ENCODE assay signal across 8 cellular contexts in genomic region chr11:61333638-61334433, GRCh38. TPM values are rescaled to one million over a fixed set of nuclear protein-coding genes. Genes with fewer than 3 reads are reported as not detected.
DNase-seq lines count a peak whose midpoint lies in the region; ATAC-seq, FAIRE-seq and TF ChIP-seq lines count a peak whose summit lies in the region.

No MANE protein-coding gene starts in this region.

- peak overlapping the region; percentile 94 for H2BK120ac ChIP-seq in H1 (replicated peaks; ENCODE audit: low read depth, low read length)

- peak overlapping the region; percentile 75; the same call in 1 of the 2 replicates for H2BK12ac ChIP-seq in H1 (ENCODE audit: low read depth, low read length)

- 0 out of 2 replicates have a peak overlapping the region, but pooled peaks have one; percentile 19 for H2BK20ac ChIP-seq in H1 (ENCODE audit: low read length)

- H3K18ac ChIP-seq in H1 (ENCODE audit: extremely low read depth, low read length) = peak overlapping the region; percentile 91

- no peaks in the 10 kb centered on the region for H3K9me2 ChIP-seq in PC-3 (replicated peaks; ENCODE audit: low read length)

- no peak for FAIRE-seq in H1 (lab: Jason Lieb, UNC)

- CTCF ChIA-PET in PC-3 (lab: Charles Lee) = interaction anchor here (0.5 to 3.5 kb wide), 3 partner anchors 28 to 67 kb away, joined by 3 to 63 read pairs (median 4); partner anchors contain the start of gene CYB561A3
- CTCF ChIA-PET in H1 (lab: Charles Lee; ENCODE audit: partially characterized antibody) = interaction anchor here (0.9 to 10.1 kb wide), 7 partner anchors 14 to 103 kb away, joined by 3 to 290 read pairs (median 41); partner anchors contain the start of genes CYB561A3, TMEM138 and TMEM216
- CTCF ChIA-PET in GM10248 (lab: Yijun Ruan, JAX) = interaction anchor here (1.0 to 14.3 kb wide), 8 partner anchors 8 to 101 kb away, joined by 3 to 501 read pairs (median 6); partner anchors contain the start of genes CYB561A3, TMEM138 and TMEM216

- peak overlapping the region; percentile 64 for H2AFZ ChIP-seq in PC-3 (ENCODE audit: low read length)
- H2AFZ ChIP-seq in H1 (ENCODE audit: low read length) = peak overlapping the region; percentile 96
- peak overlapping the region; percentile 90 for H2AFZ ChIP-seq in osteoblast (ENCODE audit: low read length)

- peak overlapping the region; percentile 95 for H2AK5ac ChIP-seq in H1 (ENCODE audit: low read depth, low read length)

- H4K5ac ChIP-seq in H1 (ENCODE audit: insufficient read length, low read depth, low read length) = peak overlapping the region; percentile 88

- no peak for TF ChIP-seq EP300 in H1 (IDR thresholded peaks at IDR 0.05; ENCODE audit: borderline replicate concordance in 1 of 2, low read depth in 2 of 2, low read length in 2 of 2)

- peak overlapping the region; percentile 79 for H3K23ac ChIP-seq in H1 (ENCODE audit: insufficient read length)

- H3K4me3 ChIP-seq in GM12864 (ENCODE audit: low read depth, low read length) (peak overlapping the region; percentile 72), PC-3 (ENCODE audit: low read length) (peak overlapping the region; percentile 95), H1 (ENCODE audit: extremely low read depth in 1 of 4, insufficient read depth in 2 of 4, low read depth in 3 of 4, low read length in 4 of 4) (peak overlapping the region; percentile 79 to 96 (median 92)), osteoblast (ENCODE audit: insufficient read depth, low read length) (peak overlapping the region; percentile 91)

- H3K36me3 ChIP-seq in PC-3 (ENCODE audit: low read depth, low read length) = peaks cover 9% of the 10 kb centered on the region
- peaks cover 8 to 16% (median 13%) of the 10 kb centered on the region in 4 experiments for H3K36me3 ChIP-seq in H1 (ENCODE audit: control insufficient read depth in 2 of 4, insufficient read depth in 4 of 4, low read length in 3 of 4)
- peaks cover 13% of the 10 kb centered on the region for H3K36me3 ChIP-seq in osteoblast (ENCODE audit: insufficient read depth, low read length)

- H3K79me2 ChIP-seq in PC-3 (ENCODE audit: low read length) (peaks cover 51% of the 10 kb centered on the region), H1 (ENCODE audit: control insufficient read depth in 1 of 2, insufficient read depth in 2 of 2, low read length in 2 of 2) (peaks cover 23 to 45% of the 10 kb centered on the region in 2 experiments), osteoblast (ENCODE audit: insufficient read depth, low read length) (peaks cover 45% of the 10 kb centered on the region)

- TF ChIP-seq CTCF in GM12864 (IDR thresholded peaks at IDR 0.05; ENCODE audit: low read depth, low read length, missing control alignments) (no peak), PC-3 (conservative IDR thresholded peaks at IDR 0.05; ENCODE audit: low read depth, low read length) (no peak), H1 (IDR thresholded peaks at IDR 0.05; ENCODE audit: control extremely low read depth in 1 of 3, insufficient read depth in 1 of 3, low read depth in 1 of 3, low read length in 3 of 3) (no peak), osteoblast (IDR thresholded peaks at IDR 0.05; ENCODE audit: extremely low read depth, low read depth, low read length) (no peak), GM10248 (IDR thresholded peaks at IDR 0.05; ENCODE audit: control extremely low read depth, extremely low read depth, low read depth, missing control alignments) (no peak)

- peak overlapping the region; percentile 96 for H2BK5ac ChIP-seq in H1 (ENCODE audit: low read depth, low read length)

- H4K8ac ChIP-seq in H1 (ENCODE audit: extremely low read depth, insufficient read depth, low read length) = peak overlapping the region; percentile 94

- no peak for DNase-seq in GM12864 (ENCODE audit: low read depth)
- no peak for DNase-seq in PC-3
- no peak for DNase-seq in H1 (ENCODE audit: low read depth in 1 of 2, low spot score in 2 of 2)
- peak; percentile 43 for DNase-seq in osteoblast (ENCODE audit: insufficient read length, low spot score, missing footprints)
- DNase-seq in SIG-M5 (lab: John Stamatoyannopoulos, UW) = no peak
- no peak for DNase-seq in NOMO-1 (lab: John Stamatoyannopoulos, UW; ENCODE audit: unreplicated experiment in 2 of 2)
- no peak for DNase-seq in GM10248 (ENCODE audit: extremely low spot score)

- peak overlapping the region; percentile 99 for H3K9ac ChIP-seq in PC-3 (ENCODE audit: low read length)
- H3K9ac ChIP-seq in H1 (replicated peaks in 1 of 4; ENCODE audit: extremely low read depth in 1 of 4, low read depth in 3 of 4, low read length in 3 of 4) = peak overlapping the region; percentile 93 to 99 (median 98)

- H3F3A ChIP-seq in PC-3 (ENCODE audit: low read length, unreplicated experiment) = no peaks in the 10 kb centered on the region

- H3K27me3 ChIP-seq in PC-3 (ENCODE audit: low read length) (no peaks in the 10 kb centered on the region), H1 (replicated peaks in 1 of 4; ENCODE audit: control insufficient read depth in 3 of 4, extremely low read depth in 1 of 4, insufficient read depth in 3 of 4, low read length in 3 of 4) (no peaks in the 10 kb centered on the region), osteoblast (ENCODE audit: insufficient read depth, low read length) (no peaks in the 10 kb centered on the region)

- H3K56ac ChIP-seq in H1 (replicated peaks; ENCODE audit: insufficient read length, low read depth, low read length) = peak overlapping the region; percentile 80

- peak overlapping the region; percentile 52 for H3K27ac ChIP-seq in PC-3 (ENCODE audit: low read length)
- H3K27ac ChIP-seq in H1 (ENCODE audit: low read depth, low read length) = peak overlapping the region; percentile 96
- peak overlapping the region; percentile 91 for H3K27ac ChIP-seq in osteoblast (ENCODE audit: low read depth, low read length)

- peaks cover 6% of the 10 kb centered on the region; the same call in 1 of the 2 replicates for H3K79me1 ChIP-seq in H1 (ENCODE audit: low read depth, low read length)

- no peak for TF ChIP-seq RAD21 in H1 (IDR thresholded peaks at IDR 0.05 in 1 of 2, conservative IDR thresholded peaks at IDR 0.05 in 1 of 2; ENCODE audit: low read depth in 2 of 2, low read length in 2 of 2)

- intact Hi-C loops in PC-3 (cut with micrococcal nuclease) = loop anchor here (10.0 kb wide), 1 partner anchor 79 kb away; no protein-coding TSS in a partner anchor

- H3K14ac ChIP-seq in H1 (ENCODE audit: insufficient read length) = peak overlapping the region; percentile 33

- BruUV-seq in PC-3 (replicated peaks; lab: Mats Ljungman, UMichigan) = TSS peak; percentile 80

- H4K20me1 ChIP-seq in PC-3 (ENCODE audit: low read length) (peaks cover 19% of the 10 kb centered on the region), H1 (replicated peaks in 1 of 2; ENCODE audit: control insufficient read depth in 1 of 2, insufficient read depth in 2 of 2, low read length in 2 of 2) (peaks cover 0 to 11% of the 10 kb centered on the region in 2 experiments), osteoblast (ENCODE audit: insufficient read depth, low read length) (peaks cover 27% of the 10 kb centered on the region)

- POLR2A ChIA-PET in PC-3 (lab: Charles Lee; ENCODE audit: unreplicated experiment) = interaction anchor here (0.6 kb wide), 1 partner anchor 93 kb away, joined by 8 read pairs; no protein-coding TSS in a partner anchor
- POLR2A ChIA-PET in H1 (lab: Charles Lee; ENCODE audit: partially characterized antibody) = interaction anchor here (0.6 to 39.7 kb wide), 21 partner anchors 8 to 1580 kb away, joined by 3 to 1106 read pairs (median 4); partner anchors contain the start of genes CPSF7, CYB561A3, SDHAF2 and TMEM138
- POLR2A ChIA-PET in GM10248 (lab: Yijun Ruan, JAX) = interaction anchor here (0.6 to 1.1 kb wide), 3 partner anchors 22 to 27 kb away, joined by 3 to 5 read pairs (median 4); partner anchors contain the start of gene CYB561A3

- H3K4ac ChIP-seq in H1 (replicated peaks; ENCODE audit: insufficient read length, low read depth, low read length) = peak overlapping the region; percentile 99

- H3K9me3 ChIP-seq in PC-3 (ENCODE audit: low read length) (no peaks in the 10 kb centered on the region), H1 (ENCODE audit: insufficient read depth in 2 of 2, low read depth in 1 of 2, low read length in 1 of 2) (no peaks in the 10 kb centered on the region), osteoblast (ENCODE audit: low read depth, low read length) (no peaks in the 10 kb centered on the region)

- peak overlapping the region; percentile 88 for H3K4me2 ChIP-seq in PC-3 (ENCODE audit: low read length)
- H3K4me2 ChIP-seq in H1 (ENCODE audit: insufficient read depth in 1 of 2, low read depth in 2 of 2, low read length in 2 of 2) = peak overlapping the region; percentile 80 to 98
- peak overlapping the region; percentile 98 for H3K4me2 ChIP-seq in osteoblast (ENCODE audit: insufficient read depth, low read length)

- no peak for TF ChIP-seq POLR2A in H1 (IDR thresholded peaks at IDR 0.05; ENCODE audit: control extremely low read depth in 1 of 2, low read depth in 2 of 2, low read length in 2 of 2)

- H3K4me1 ChIP-seq in PC-3 (ENCODE audit: insufficient read depth, low read length) = peaks cover 30% of the 10 kb centered on the region
- peaks cover 5 to 14% (median 9%) of the 10 kb centered on the region in 4 experiments for H3K4me1 ChIP-seq in H1 (replicated peaks in 1 of 4; ENCODE audit: control insufficient read depth in 3 of 4, insufficient read depth in 4 of 4, low read length in 3 of 4)
- peaks cover 36% of the 10 kb centered on the region for H3K4me1 ChIP-seq in osteoblast (ENCODE audit: insufficient read depth, low read length)

- H4K91ac ChIP-seq in H1 (replicated peaks; ENCODE audit: insufficient read length, low read length) = peak overlapping the region; percentile 98

- H3K23me2 ChIP-seq in H1 (ENCODE audit: low read depth, low read length) = peaks cover 9% of the 10 kb centered on the region; the same call in 1 of the 2 replicates

- ATAC-seq in PC-3 (no peak), GM18909 (IDR thresholded peaks at IDR 0.05; ENCODE audit: poor library complexity, unreplicated experiment) (no peak)

- 51% methylated on average over 14 of the region's 14 CpGs; no CpG with 5 or more reads in 1 of the 2 experiments for WGBS in H1 (ENCODE audit: extremely low coverage in 1 of 2, insufficient coverage in 1 of 2, insufficient read length in 1 of 2, insufficient replicate concordance in 2 of 2, low coverage in 1 of 2, low lambda C conversion rate in 2 of 2, missing lambda C conversion rate in 1 of 2), 2 experiments

- H2BK15ac ChIP-seq in H1 (ENCODE audit: low read length) = peak overlapping the region; percentile 96

RNA-seq across cellular contexts. Expression of gene TKFC, which starts 0.8 kb away (rescaled TPM):
- total RNA-seq in PC-3 (2014; rRNA removed) (56.9 and 88.5 TPM in 2 replicates), osteoblast (21.8 and 30.0 TPM in 2 replicates)
- total RNA-seq in H1 (2021; fragmentation: NEBNext Ultra II Directional; extraction: Animal tissue kit (Norgen Biotek cat#: 25700)) = 53.5 and 56.0 TPM in 2 replicates
- polyA plus RNA-seq in H1 (2011; rRNA removed) = 55.0 and 84.1 TPM in 2 replicates
- 52.9 TPM for polyA plus RNA-seq in H1 (2011; cell fraction: cytosol; rRNA removed)
- polyA plus RNA-seq in H1 (2011; cell fraction: nucleus; rRNA removed) = 212 TPM
- polyA plus RNA-seq in H1 (2012, experiment 1 of 2) = 44.5 to 59.9 TPM (median 59.3 TPM) in 4 replicates
- 53.9 TPM for polyA plus RNA-seq in H1 (2012, experiment 2 of 2)
- polyA plus RNA-seq in H1 (2013, experiment 1 of 2) = 22.7 TPM
- polyA plus RNA-seq in H1 (2013, experiment 2 of 2) = 21.6 TPM
- 47.8 and 62.2 TPM in 2 replicates for polyA minus RNA-seq in H1 (2011; rRNA and poly(A)+ RNA removed)
- polyA minus RNA-seq in H1 (2011; cell fraction: cytosol; rRNA and poly(A)+ RNA removed) = 48.3 TPM
- 70.7 TPM for polyA minus RNA-seq in H1 (2011; cell fraction: nucleus; rRNA and poly(A)+ RNA removed)

RNA-seq across cellular contexts. Expression of gene DDB1, which starts 0.9 kb away (rescaled TPM):
- total RNA-seq in PC-3 (2014; rRNA removed) (450 and 451 TPM in 2 replicates), osteoblast (330 and 331 TPM in 2 replicates)
- total RNA-seq in H1 (2021; fragmentation: NEBNext Ultra II Directional; extraction: Animal tissue kit (Norgen Biotek cat#: 25700)) = 275 and 283 TPM in 2 replicates
- polyA plus RNA-seq in H1 (2011; rRNA removed) = 239 and 306 TPM in 2 replicates
- polyA plus RNA-seq in H1 (2011; cell fraction: cytosol; rRNA removed) = 295 TPM
- 261 TPM for polyA plus RNA-seq in H1 (2011; cell fraction: nucleus; rRNA removed)
- 171 to 276 TPM (median 267 TPM) in 4 replicates for polyA plus RNA-seq in H1 (2012, experiment 1 of 2)
- 180 TPM for polyA plus RNA-seq in H1 (2012, experiment 2 of 2)
- 110 TPM for polyA plus RNA-seq in H1 (2013, experiment 1 of 2)
- 98.1 TPM for polyA plus RNA-seq in H1 (2013, experiment 2 of 2)
- polyA minus RNA-seq in H1 (2011; rRNA and poly(A)+ RNA removed) = 517 and 594 TPM in 2 replicates
- polyA minus RNA-seq in H1 (2011; cell fraction: cytosol; rRNA and poly(A)+ RNA removed) = 315 TPM
- polyA minus RNA-seq in H1 (2011; cell fraction: nucleus; rRNA and poly(A)+ RNA removed) = 214 TPM

RNA-seq across cellular contexts. Expression of gene CYB561A3, which starts 27.8 kb away (rescaled TPM):
- 51.2 and 58.2 TPM in 2 replicates for total RNA-seq in PC-3 (2014; rRNA removed)
- total RNA-seq in H1 (2021; fragmentation: NEBNext Ultra II Directional; extraction: Animal tissue kit (Norgen Biotek cat#: 25700)) = 29.6 and 32.5 TPM in 2 replicates
- 41.2 and 58.0 TPM in 2 replicates for polyA plus RNA-seq in H1 (2011; rRNA removed)
- 41.0 TPM for polyA plus RNA-seq in H1 (2011; cell fraction: cytosol; rRNA removed)
- 78.6 TPM for polyA plus RNA-seq in H1 (2011; cell fraction: nucleus; rRNA removed)
- polyA plus RNA-seq in H1 (2012, experiment 1 of 2) = 22.0 to 30.7 TPM (median 26.6 TPM) in 4 replicates
- 26.9 TPM for polyA plus RNA-seq in H1 (2012, experiment 2 of 2)
- polyA plus RNA-seq in H1 (2013, experiment 1 of 2) = 23.7 TPM
- polyA plus RNA-seq in H1 (2013, experiment 2 of 2) = 19.1 TPM
- polyA minus RNA-seq in H1 (2011; rRNA and poly(A)+ RNA removed) = 40.7 and 45.3 TPM in 2 replicates
- polyA minus RNA-seq in H1 (2011; cell fraction: cytosol; rRNA and poly(A)+ RNA removed) = 14.2 TPM
- polyA minus RNA-seq in H1 (2011; cell fraction: nucleus; rRNA and poly(A)+ RNA removed) = 18.9 TPM
- total RNA-seq in osteoblast = 149 and 151 TPM in 2 replicates

RNA-seq across cellular contexts. Expression of gene TMEM138, which starts 28.3 kb away (rescaled TPM):
- 39.8 and 40.7 TPM in 2 replicates for total RNA-seq in PC-3 (2014; rRNA removed)
- total RNA-seq in H1 (2021; fragmentation: NEBNext Ultra II Directional; extraction: Animal tissue kit (Norgen Biotek cat#: 25700)) = 32.9 and 35.3 TPM in 2 replicates
- 48.6 and 59.0 TPM in 2 replicates for polyA plus RNA-seq in H1 (2011; rRNA removed)
- polyA plus RNA-seq in H1 (2011; cell fraction: cytosol; rRNA removed) = 49.3 TPM
- polyA plus RNA-seq in H1 (2011; cell fraction: nucleus; rRNA removed) = 94.3 TPM
- 30.9 to 37.5 TPM (median 36.8 TPM) in 4 replicates for polyA plus RNA-seq in H1 (2012, experiment 1 of 2)
- polyA plus RNA-seq in H1 (2012, experiment 2 of 2) = 31.0 TPM
- 56.1 TPM for polyA plus RNA-seq in H1 (2013, experiment 1 of 2)
- 65.4 TPM for polyA plus RNA-seq in H1 (2013, experiment 2 of 2)
- polyA minus RNA-seq in H1 (2011; rRNA and poly(A)+ RNA removed) = 63.9 and 87.5 TPM in 2 replicates
- 18.3 TPM for polyA minus RNA-seq in H1 (2011; cell fraction: cytosol; rRNA and poly(A)+ RNA removed)
- 51.2 TPM for polyA minus RNA-seq in H1 (2011; cell fraction: nucleus; rRNA and poly(A)+ RNA removed)
- 41.3 and 48.3 TPM in 2 replicates for total RNA-seq in osteoblast

RNA-seq across cellular contexts. Expression of gene VWCE, which starts 38.7 kb away (rescaled TPM):
- 0.15 and 0.35 TPM in 2 replicates for total RNA-seq in PC-3 (2014; rRNA removed)
- 12.3 and 14.5 TPM in 2 replicates for total RNA-seq in H1 (2021; fragmentation: NEBNext Ultra II Directional; extraction: Animal tissue kit (Norgen Biotek cat#: 25700))
- 9.5 and 16.8 TPM in 2 replicates for polyA plus RNA-seq in H1 (2011; rRNA removed)
- polyA plus RNA-seq in H1 (2011; cell fraction: cytosol; rRNA removed) = 10.7 TPM
- polyA plus RNA-seq in H1 (2011; cell fraction: nucleus; rRNA removed) = 41.1 TPM
- 10.6 to 18.5 TPM (median 16.1 TPM) in 4 replicates for polyA plus RNA-seq in H1 (2012, experiment 1 of 2)
- 10.9 TPM for polyA plus RNA-seq in H1 (2012, experiment 2 of 2)
- polyA plus RNA-seq in H1 (2013, experiment 1 of 2) = 14.6 TPM
- polyA plus RNA-seq in H1 (2013, experiment 2 of 2) = 13.6 TPM
- 9.4 and 11.4 TPM in 2 replicates for polyA minus RNA-seq in H1 (2011; rRNA and poly(A)+ RNA removed)
- polyA minus RNA-seq in H1 (2011; cell fraction: cytosol; rRNA and poly(A)+ RNA removed) = 9.7 TPM
- 13.5 TPM for polyA minus RNA-seq in H1 (2011; cell fraction: nucleus; rRNA and poly(A)+ RNA removed)
- 4.7 and 6.2 TPM in 2 replicates for total RNA-seq in osteoblast
